Comparison of ENCODE assay signal across 8 cellular contexts in genomic region chr4:75673027-75673958, GRCh38. TPM values are rescaled to one million over a fixed set of nuclear protein-coding genes. Genes with fewer than 3 reads are reported as not detected.
DNase-seq lines count a peak whose midpoint lies in the region; ATAC-seq and TF ChIP-seq lines count a peak whose summit lies in the region.

TSS of gene G3BP2 (minus strand) at chr4:75673411. CDS start at chr4:75662025, 11,386 bp downstream.

- ATAC-seq in HG03432 (IDR thresholded peaks at IDR 0.05; ENCODE audit: unreplicated experiment): peak; percentile 96

- DNase-seq in AG20443 (ENCODE audit: low spot score): peak; percentile 99
- DNase-seq in NCI-H510A (lab: John Stamatoyannopoulos, UW): peak; percentile 99
- DNase-seq in activated CD4-positive, alpha-beta T cell treated with anti-CD3 and anti-CD28 coated beads for 1 hour: peak; percentile 96
- DNase-seq in cerebellum (ENCODE audit: low spot score): peak; percentile 98
- peak; percentile 99 for DNase-seq in islet precursor cell
- DNase-seq in stimulated activated CD4-positive, alpha-beta T cell treated with anti-CD3 and anti-CD28 coated beads, Interleukin-12 subunit alpha, Interleukin-12 subunit beta, amount 100 ng/mL, for 48 hours (ENCODE audit: low read depth in 2 of 3, low spot score in 1 of 3): peak; percentile 94 to 96 (median 94)

- peak; percentile 91 for TF ChIP-seq POLR2A in GM19099 (IDR thresholded peaks at IDR 0.05; ENCODE audit: extremely low read depth, insufficient read length, low read depth)

RNA-seq across cellular contexts. Expression of gene G3BP2, which starts in this region (rescaled TPM):
- total RNA-seq in cerebellum: 186 TPM

Comparison
In these comparisons a context has a peak if more than half of its experiments do, and no peak if none do; other contexts are left out.
1. Peak in every context shown above with its lines: DNase-seq and ATAC-seq.